In the genomic region with DNA sequence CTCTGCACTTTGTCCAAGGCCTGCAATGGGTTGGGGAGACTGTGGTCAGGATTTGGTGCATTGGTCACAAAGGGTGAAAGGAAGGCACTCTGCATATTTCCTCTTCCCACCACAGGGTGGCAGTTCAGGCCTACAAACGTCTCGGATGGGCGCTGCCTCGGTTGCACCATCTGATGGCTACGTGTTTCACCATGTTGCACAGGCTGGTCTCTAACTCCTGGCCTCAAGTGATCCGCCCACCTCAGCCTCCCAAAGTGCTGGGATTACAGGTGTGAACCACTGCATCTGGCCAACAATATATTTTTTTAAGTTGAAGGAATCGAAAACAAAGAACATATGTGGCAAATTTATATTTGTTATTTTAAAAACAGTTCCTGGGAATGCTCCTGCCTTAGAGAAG, we compare ENCODE assay signal across 8 cellular contexts. TPM values are rescaled to one million over a fixed set of nuclear protein-coding genes. Genes with fewer than 3 reads are reported as not detected.
A peak's percentile ranks its signal among the peaks of the same experiment; 100 is the strongest.
DNase-seq lines count a peak whose midpoint lies in the region; ATAC-seq and TF ChIP-seq lines count a peak whose summit lies in the region.

No MANE protein-coding gene starts in this region.

- no peaks in the 10 kb centered on the region for H3K9me3 Mint-ChIP-seq in activated naive CD8-positive, alpha-beta T cell treated with anti-CD3 and anti-CD28 coated beads, Interleukin-2, amount 50 U/mL, for 24 hours

- no peaks in the 10 kb centered on the region for H3K27me3 Mint-ChIP-seq in activated naive CD8-positive, alpha-beta T cell treated with anti-CD3 and anti-CD28 coated beads, Interleukin-2, amount 50 U/mL, for 24 hours

- H3K4me3 ChIP-seq in Loucy (ENCODE audit: low read length, poor library complexity, severe bottlenecking) (no peak overlapping the region), left ventricle myocardium inferior (no peak overlapping the region)

- no peak overlapping the region for H3K4me3 Mint-ChIP-seq in activated naive CD8-positive, alpha-beta T cell treated with anti-CD3 and anti-CD28 coated beads, Interleukin-2, amount 50 U/mL, for 24 hours

- no peaks in the 10 kb centered on the region for H3K36me3 ChIP-seq in Loucy (ENCODE audit: insufficient read depth, low read length)
- H3K36me3 ChIP-seq in left ventricle myocardium inferior, result no peaks in the 10 kb centered on the region

- H3K27me3 ChIP-seq in Loucy (ENCODE audit: insufficient read depth, low read length, poor library complexity, severe bottlenecking) (no peaks in the 10 kb centered on the region), left ventricle myocardium inferior (ENCODE audit: low read depth) (no peaks in the 10 kb centered on the region)

- no peak overlapping the region for H3K9ac ChIP-seq in Loucy (ENCODE audit: low read depth, low read length, poor library complexity, severe bottlenecking)

- TF ChIP-seq CTCF in Loucy (conservative IDR thresholded peaks at IDR 0.05; ENCODE audit: low read length), result peak; percentile 84
- TF ChIP-seq CTCF in left ventricle myocardium inferior (IDR thresholded peaks at IDR 0.05; ENCODE audit: borderline replicate concordance), result peak; percentile 84

- H3K36me3 Mint-ChIP-seq in activated naive CD8-positive, alpha-beta T cell treated with anti-CD3 and anti-CD28 coated beads, Interleukin-2, amount 50 U/mL, for 24 hours (ENCODE audit: low read depth), result no peaks in the 10 kb centered on the region

- peak; percentile 92 for ATAC-seq in activated naive CD8-positive, alpha-beta T cell treated with anti-CD3 and anti-CD28 coated beads, Interleukin-2, amount 50 U/mL, for 24 hours
- ATAC-seq in HG03571 (IDR thresholded peaks at IDR 0.05; ENCODE audit: unreplicated experiment), result no peak

- H4K20me1 ChIP-seq in Loucy (ENCODE audit: insufficient read depth, low read length, poor library complexity, severe bottlenecking), result no peaks in the 10 kb centered on the region

- intact Hi-C loops in left ventricle myocardium inferior (cut with micrococcal nuclease), result loop anchor here (5.0 kb wide), 1 partner anchor 61 kb away; no protein-coding TSS in a partner anchor

- peak; percentile 19 to 81 for DNase-seq in NCI-H526 (lab: John Stamatoyannopoulos, UW)
- no peak for DNase-seq in NCI-H526 treated with DMSO at 0.1 percent for 48 hours (lab: John Stamatoyannopoulos, UW)
- DNase-seq in SK-N-DZ (ENCODE audit: low spot score), result peak; percentile 76
- peak; percentile 68 for DNase-seq in activated naive CD8-positive, alpha-beta T cell treated with anti-CD3 and anti-CD28 coated beads, Interleukin-2, amount 50 U/mL, for 24 hours
- DNase-seq in left ventricle myocardium inferior, result peak; percentile 63
- DNase-seq in putamen (ENCODE audit: low spot score), result peak; percentile 49

- no peak overlapping the region for H3K4me2 ChIP-seq in Loucy (ENCODE audit: low read depth, low read length, poor library complexity, severe bottlenecking)

- H3K27ac Mint-ChIP-seq in activated naive CD8-positive, alpha-beta T cell treated with anti-CD3 and anti-CD28 coated beads, Interleukin-2, amount 50 U/mL, for 24 hours, result no peak overlapping the region

- H2AFZ ChIP-seq in Loucy (ENCODE audit: low read length), result peak overlapping the region; percentile 65

- peaks cover 11% of the 10 kb centered on the region for H3K4me1 Mint-ChIP-seq in activated naive CD8-positive, alpha-beta T cell treated with anti-CD3 and anti-CD28 coated beads, Interleukin-2, amount 50 U/mL, for 24 hours

- no peaks in the 10 kb centered on the region for H3K9me2 ChIP-seq in Loucy (replicated peaks; ENCODE audit: low read depth, low read length)

- H3K9me3 ChIP-seq in Loucy (ENCODE audit: insufficient read depth, low read depth, low read length) (no peaks in the 10 kb centered on the region), left ventricle myocardium inferior (replicated peaks) (no peaks in the 10 kb centered on the region)

- no peak overlapping the region for H3K27ac ChIP-seq in left ventricle myocardium inferior (replicated peaks)

- H3K4me1 ChIP-seq in Loucy (ENCODE audit: insufficient read depth, low read length, poor library complexity, severe bottlenecking) (peaks cover 8% of the 10 kb centered on the region), left ventricle myocardium inferior (peaks cover 9% of the 10 kb centered on the region)

- H3F3A ChIP-seq in Loucy (ENCODE audit: low read depth), result no peaks in the 10 kb centered on the region

- H3K79me2 ChIP-seq in Loucy (ENCODE audit: insufficient read depth, low read length), result no peaks in the 10 kb centered on the region

RNA-seq across cellular contexts. Expression of a gene that starts 35.1 kb away (rescaled TPM):
- polyA plus RNA-seq in SK-N-DZ (2014; cell fraction: cytosol; rRNA removed), result 235 and 245 TPM in 2 replicates
- polyA plus RNA-seq in SK-N-DZ (2014; cell fraction: nucleus; rRNA removed), result 116 and 133 TPM in 2 replicates
- total RNA-seq in left ventricle myocardium inferior, result 215 TPM

RNA-seq across cellular contexts. Expression of a gene that starts 51.8 kb away (rescaled TPM):
- 10.8 and 11.1 TPM in 2 replicates for polyA plus RNA-seq in SK-N-DZ (2014; cell fraction: cytosol; rRNA removed)
- polyA plus RNA-seq in SK-N-DZ (2014; cell fraction: nucleus; rRNA removed), result 15.1 and 16.3 TPM in 2 replicates
- 25.5 TPM for total RNA-seq in left ventricle myocardium inferior
